In the genomic region with DNA sequence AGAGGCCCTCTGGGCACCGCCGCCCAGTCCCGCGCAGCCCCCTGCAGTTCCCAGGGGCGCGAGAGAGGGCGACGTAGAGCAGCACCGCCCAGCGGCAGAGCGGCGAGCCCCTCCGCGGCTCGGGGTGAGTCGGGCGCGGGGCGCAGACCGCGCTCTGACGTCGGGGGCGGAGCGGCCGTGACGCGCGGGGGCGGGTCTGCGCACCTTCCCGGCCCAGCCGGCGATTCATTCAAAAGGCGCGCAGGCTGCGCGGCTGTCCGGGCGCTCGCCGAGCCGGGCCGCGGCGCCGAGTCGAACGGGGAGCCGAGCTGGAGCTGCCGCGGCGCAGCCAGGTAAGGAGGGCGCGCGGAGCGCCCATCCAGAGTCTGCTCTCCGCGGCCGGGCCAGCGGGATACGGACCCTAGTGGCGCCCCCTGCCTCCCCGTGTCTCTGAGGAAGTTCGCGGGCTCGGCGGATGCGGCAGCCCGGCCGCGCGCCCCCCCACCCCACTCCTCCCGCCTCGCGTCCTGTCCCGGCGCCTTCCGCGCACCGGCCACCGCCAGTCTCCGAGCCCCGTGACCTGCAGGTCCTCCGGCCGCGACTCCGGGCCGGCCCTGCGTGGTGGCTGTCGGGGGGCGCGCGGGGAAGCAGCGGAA, we compare ENCODE assay signal across 1 cellular context.
TF ChIP-seq lines count a peak whose summit lies in the region.

A gene with protein sequence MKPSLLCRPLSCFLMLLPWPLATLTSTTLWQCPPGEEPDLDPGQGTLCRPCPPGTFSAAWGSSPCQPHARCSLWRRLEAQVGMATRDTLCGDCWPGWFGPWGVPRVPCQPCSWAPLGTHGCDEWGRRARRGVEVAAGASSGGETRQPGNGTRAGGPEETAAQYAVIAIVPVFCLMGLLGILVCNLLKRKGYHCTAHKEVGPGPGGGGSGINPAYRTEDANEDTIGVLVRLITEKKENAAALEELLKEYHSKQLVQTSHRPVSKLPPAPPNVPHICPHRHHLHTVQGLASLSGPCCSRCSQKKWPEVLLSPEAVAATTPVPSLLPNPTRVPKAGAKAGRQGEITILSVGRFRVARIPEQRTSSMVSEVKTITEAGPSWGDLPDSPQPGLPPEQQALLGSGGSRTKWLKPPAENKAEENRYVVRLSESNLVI (plus strand): TSS at position 232 of the 635 bp plus-strand sequence. CDS start 12,738 bp downstream, outside the sequence.

TF ChIP-seq in K562, 482 proteins besides CTCF, POLR2A, EP300 and RAD21 (continued from another document and continues in another):
- TF ChIP-seq, protein P1, sequence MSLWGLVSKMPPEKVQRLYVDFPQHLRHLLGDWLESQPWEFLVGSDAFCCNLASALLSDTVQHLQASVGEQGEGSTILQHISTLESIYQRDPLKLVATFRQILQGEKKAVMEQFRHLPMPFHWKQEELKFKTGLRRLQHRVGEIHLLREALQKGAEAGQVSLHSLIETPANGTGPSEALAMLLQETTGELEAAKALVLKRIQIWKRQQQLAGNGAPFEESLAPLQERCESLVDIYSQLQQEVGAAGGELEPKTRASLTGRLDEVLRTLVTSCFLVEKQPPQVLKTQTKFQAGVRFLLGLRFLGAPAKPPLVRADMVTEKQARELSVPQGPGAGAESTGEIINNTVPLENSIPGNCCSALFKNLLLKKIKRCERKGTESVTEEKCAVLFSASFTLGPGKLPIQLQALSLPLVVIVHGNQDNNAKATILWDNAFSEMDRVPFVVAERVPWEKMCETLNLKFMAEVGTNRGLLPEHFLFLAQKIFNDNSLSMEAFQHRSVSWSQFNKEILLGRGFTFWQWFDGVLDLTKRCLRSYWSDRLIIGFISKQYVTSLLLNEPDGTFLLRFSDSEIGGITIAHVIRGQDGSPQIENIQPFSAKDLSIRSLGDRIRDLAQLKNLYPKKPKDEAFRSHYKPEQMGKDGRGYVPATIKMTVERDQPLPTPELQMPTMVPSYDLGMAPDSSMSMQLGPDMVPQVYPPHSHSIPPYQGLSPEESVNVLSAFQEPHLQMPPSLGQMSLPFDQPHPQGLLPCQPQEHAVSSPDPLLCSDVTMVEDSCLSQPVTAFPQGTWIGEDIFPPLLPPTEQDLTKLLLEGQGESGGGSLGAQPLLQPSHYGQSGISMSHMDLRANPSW (CRISPR knock-in tag; IDR thresholded peaks at IDR 0.05), result no peak
- TF ChIP-seq LCOR (CRISPR knock-in tag; IDR thresholded peaks at IDR 0.05) (no peak), SP1 (CRISPR knock-in tag; IDR thresholded peaks at IDR 0.05) (peak; percentile 80), ZKSCAN3 (CRISPR knock-in tag; IDR thresholded peaks at IDR 0.05) (no peak), JUNB (CRISPR knock-in tag; conservative IDR thresholded peaks at IDR 0.05) (no peak), ZNF197 (CRISPR knock-in tag; IDR thresholded peaks at IDR 0.05; ENCODE audit: low read depth) (no peak), SETDB1 (IDR thresholded peaks at IDR 0.05; ENCODE audit: low read length) (no peak), FOS (IDR thresholded peaks at IDR 0.05; ENCODE audit: extremely low read depth, insufficient read length) (no peak), RBBP5 (IDR thresholded peaks at IDR 0.05; ENCODE audit: borderline replicate concordance, insufficient read depth, low read length, poor library complexity, severe bottlenecking) (peak; percentile 86), CHCHD3 (CRISPR knock-in tag; IDR thresholded peaks at IDR 0.05) (no peak), NR1H2 (CRISPR knock-in tag; IDR thresholded peaks at IDR 0.05) (no peak), PCBP1 (IDR thresholded peaks at IDR 0.05; ENCODE audit: low read depth, low read length, poor library complexity, severe bottlenecking) (peak; percentile 77), ZNF778 (CRISPR knock-in tag; IDR thresholded peaks at IDR 0.05) (no peak), SIN3B (IDR thresholded peaks at IDR 0.05; ENCODE audit: low read depth) (peak; percentile 73; the same call in 1 of the 2 replicates), ARNT (IDR thresholded peaks at IDR 0.05) (no peak), ZNF76 (CRISPR knock-in tag; IDR thresholded peaks at IDR 0.05; ENCODE audit: borderline replicate concordance) (no peak), POLR2AphosphoS5 (IDR thresholded peaks at IDR 0.05; ENCODE audit: control insufficient read depth, insufficient read depth, low read depth, low read length) (peak; percentile 88), BRCA1 (IDR thresholded peaks at IDR 0.05) (no peak), BRCA1 (CRISPR knock-in tag; IDR thresholded peaks at IDR 0.05) (no peak), SMARCA4 (IDR thresholded peaks at IDR 0.05) (no peak), ZNF282 (CRISPR knock-in tag; IDR thresholded peaks at IDR 0.05) (no peak), EZH2 (IDR thresholded peaks at IDR 0.05; ENCODE audit: borderline replicate concordance, low read depth, low read length) (no peak), SREBF1 (IDR thresholded peaks at IDR 0.05; ENCODE audit: borderline replicate concordance, low read depth, low read length) (no peak), ZSCAN32 (CRISPR knock-in tag; IDR thresholded peaks at IDR 0.05) (no peak), SMAD1 (IDR thresholded peaks at IDR 0.05; ENCODE audit: low read depth, low read length, partially characterized antibody) (no peak), PTTG1 (tag; IDR thresholded peaks at IDR 0.05; ENCODE audit: low read depth) (no peak), NR2C1 (IDR thresholded peaks at IDR 0.05) (no peak), NR2C1 (tag; IDR thresholded peaks at IDR 0.05) (no peak), NCOR1 (IDR thresholded peaks at IDR 0.05) (no peak; the same call in 1 of the 2 replicates), ZNF224 (CRISPR knock-in tag; IDR thresholded peaks at IDR 0.05) (no peak), COPS2 (conservative IDR thresholded peaks at IDR 0.05) (no peak), ZBTB17 (CRISPR knock-in tag; IDR thresholded peaks at IDR 0.05) (no peak), ZNF134 (CRISPR knock-in tag; conservative IDR thresholded peaks at IDR 0.05) (no peak)
- TF ChIP-seq, protein P2, sequence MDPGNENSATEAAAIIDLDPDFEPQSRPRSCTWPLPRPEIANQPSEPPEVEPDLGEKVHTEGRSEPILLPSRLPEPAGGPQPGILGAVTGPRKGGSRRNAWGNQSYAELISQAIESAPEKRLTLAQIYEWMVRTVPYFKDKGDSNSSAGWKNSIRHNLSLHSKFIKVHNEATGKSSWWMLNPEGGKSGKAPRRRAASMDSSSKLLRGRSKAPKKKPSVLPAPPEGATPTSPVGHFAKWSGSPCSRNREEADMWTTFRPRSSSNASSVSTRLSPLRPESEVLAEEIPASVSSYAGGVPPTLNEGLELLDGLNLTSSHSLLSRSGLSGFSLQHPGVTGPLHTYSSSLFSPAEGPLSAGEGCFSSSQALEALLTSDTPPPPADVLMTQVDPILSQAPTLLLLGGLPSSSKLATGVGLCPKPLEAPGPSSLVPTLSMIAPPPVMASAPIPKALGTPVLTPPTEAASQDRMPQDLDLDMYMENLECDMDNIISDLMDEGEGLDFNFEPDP (CRISPR knock-in tag; IDR thresholded peaks at IDR 0.05), result no peak
- TF ChIP-seq, protein P3, sequence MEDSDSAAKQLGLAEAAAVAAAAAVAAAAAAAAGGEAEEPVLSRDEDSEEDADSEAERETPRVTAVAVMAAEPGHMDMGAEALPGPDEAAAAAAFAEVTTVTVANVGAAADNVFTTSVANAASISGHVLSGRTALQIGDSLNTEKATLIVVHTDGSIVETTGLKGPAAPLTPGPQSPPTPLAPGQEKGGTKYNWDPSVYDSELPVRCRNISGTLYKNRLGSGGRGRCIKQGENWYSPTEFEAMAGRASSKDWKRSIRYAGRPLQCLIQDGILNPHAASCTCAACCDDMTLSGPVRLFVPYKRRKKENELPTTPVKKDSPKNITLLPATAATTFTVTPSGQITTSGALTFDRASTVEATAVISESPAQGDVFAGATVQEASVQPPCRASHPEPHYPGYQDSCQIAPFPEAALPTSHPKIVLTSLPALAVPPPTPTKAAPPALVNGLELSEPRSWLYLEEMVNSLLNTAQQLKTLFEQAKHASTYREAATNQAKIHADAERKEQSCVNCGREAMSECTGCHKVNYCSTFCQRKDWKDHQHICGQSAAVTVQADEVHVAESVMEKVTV (CRISPR knock-in tag; IDR thresholded peaks at IDR 0.05), result no peak
- TF ChIP-seq, protein P4, sequence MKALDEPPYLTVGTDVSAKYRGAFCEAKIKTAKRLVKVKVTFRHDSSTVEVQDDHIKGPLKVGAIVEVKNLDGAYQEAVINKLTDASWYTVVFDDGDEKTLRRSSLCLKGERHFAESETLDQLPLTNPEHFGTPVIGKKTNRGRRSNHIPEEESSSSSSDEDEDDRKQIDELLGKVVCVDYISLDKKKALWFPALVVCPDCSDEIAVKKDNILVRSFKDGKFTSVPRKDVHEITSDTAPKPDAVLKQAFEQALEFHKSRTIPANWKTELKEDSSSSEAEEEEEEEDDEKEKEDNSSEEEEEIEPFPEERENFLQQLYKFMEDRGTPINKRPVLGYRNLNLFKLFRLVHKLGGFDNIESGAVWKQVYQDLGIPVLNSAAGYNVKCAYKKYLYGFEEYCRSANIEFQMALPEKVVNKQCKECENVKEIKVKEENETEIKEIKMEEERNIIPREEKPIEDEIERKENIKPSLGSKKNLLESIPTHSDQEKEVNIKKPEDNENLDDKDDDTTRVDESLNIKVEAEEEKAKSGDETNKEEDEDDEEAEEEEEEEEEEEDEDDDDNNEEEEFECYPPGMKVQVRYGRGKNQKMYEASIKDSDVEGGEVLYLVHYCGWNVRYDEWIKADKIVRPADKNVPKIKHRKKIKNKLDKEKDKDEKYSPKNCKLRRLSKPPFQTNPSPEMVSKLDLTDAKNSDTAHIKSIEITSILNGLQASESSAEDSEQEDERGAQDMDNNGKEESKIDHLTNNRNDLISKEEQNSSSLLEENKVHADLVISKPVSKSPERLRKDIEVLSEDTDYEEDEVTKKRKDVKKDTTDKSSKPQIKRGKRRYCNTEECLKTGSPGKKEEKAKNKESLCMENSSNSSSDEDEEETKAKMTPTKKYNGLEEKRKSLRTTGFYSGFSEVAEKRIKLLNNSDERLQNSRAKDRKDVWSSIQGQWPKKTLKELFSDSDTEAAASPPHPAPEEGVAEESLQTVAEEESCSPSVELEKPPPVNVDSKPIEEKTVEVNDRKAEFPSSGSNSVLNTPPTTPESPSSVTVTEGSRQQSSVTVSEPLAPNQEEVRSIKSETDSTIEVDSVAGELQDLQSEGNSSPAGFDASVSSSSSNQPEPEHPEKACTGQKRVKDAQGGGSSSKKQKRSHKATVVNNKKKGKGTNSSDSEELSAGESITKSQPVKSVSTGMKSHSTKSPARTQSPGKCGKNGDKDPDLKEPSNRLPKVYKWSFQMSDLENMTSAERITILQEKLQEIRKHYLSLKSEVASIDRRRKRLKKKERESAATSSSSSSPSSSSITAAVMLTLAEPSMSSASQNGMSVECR (CRISPR knock-in tag; IDR thresholded peaks at IDR 0.05), result peak; percentile 50; the same call in 1 of the 2 replicates
- TF ChIP-seq, protein P5, sequence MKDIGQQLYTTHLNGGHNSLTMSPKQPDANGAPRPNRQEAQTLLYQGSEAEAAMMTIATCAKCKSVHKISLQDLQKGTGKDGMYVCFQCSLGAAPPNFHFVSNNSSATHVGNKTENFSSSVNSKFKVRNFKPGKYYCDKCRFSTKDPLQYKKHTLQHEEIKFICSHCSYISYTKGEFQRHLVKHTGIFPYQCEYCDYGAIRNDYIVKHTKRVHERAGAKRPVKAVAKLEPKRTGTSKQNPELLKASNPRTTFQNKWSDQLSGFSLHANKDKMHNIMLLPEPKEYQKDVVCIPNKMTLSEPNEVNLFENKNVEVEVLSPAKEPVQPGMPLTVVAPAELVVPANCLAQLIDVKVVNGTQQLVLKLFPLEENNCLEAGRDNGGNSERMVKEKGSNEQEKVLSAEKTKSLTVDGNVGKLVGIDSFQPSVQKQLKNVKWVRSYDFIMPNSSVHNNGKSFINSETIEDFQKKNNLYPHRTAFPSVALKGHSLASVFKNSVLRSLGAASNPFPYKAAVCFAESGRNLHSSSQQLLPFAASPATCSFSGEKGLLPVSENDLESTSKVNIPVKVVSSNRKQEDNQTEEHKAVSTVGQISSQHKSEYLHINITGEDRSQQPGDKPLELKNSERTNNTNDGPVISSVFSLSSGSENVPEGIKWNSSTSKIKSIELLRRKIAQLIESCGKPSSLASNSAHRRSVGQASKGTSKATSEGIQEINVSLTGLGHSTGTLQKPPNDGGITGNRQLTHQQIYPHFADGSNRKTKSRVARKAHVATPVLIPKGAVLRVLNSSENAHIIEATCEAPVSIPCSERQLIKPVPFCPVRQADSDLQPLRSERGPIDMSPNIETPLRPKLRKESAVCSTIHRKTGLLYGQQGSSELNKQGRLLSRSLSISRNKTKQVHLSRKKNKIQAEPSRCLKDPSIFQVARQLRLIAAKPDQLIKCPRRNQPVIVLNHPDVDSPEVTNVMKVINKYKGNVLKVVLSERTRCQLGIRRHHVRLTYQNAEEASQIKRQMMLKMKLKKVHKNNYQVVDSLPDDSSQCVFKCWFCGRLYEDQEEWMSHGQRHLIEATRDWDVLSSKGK (CRISPR knock-in tag; IDR thresholded peaks at IDR 0.05), result no peak
- TF ChIP-seq, protein P6, sequence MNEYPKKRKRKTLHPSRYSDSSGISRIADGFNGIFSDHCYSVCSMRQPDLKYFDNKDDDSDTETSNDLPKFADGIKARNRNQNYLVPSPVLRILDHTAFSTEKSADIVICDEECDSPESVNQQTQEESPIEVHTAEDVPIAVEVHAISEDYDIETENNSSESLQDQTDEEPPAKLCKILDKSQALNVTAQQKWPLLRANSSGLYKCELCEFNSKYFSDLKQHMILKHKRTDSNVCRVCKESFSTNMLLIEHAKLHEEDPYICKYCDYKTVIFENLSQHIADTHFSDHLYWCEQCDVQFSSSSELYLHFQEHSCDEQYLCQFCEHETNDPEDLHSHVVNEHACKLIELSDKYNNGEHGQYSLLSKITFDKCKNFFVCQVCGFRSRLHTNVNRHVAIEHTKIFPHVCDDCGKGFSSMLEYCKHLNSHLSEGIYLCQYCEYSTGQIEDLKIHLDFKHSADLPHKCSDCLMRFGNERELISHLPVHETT (CRISPR knock-in tag; conservative IDR thresholded peaks at IDR 0.05 in 1 of 2, IDR thresholded peaks at IDR 0.05 in 1 of 2), result no peak
- TF ChIP-seq, protein P7, sequence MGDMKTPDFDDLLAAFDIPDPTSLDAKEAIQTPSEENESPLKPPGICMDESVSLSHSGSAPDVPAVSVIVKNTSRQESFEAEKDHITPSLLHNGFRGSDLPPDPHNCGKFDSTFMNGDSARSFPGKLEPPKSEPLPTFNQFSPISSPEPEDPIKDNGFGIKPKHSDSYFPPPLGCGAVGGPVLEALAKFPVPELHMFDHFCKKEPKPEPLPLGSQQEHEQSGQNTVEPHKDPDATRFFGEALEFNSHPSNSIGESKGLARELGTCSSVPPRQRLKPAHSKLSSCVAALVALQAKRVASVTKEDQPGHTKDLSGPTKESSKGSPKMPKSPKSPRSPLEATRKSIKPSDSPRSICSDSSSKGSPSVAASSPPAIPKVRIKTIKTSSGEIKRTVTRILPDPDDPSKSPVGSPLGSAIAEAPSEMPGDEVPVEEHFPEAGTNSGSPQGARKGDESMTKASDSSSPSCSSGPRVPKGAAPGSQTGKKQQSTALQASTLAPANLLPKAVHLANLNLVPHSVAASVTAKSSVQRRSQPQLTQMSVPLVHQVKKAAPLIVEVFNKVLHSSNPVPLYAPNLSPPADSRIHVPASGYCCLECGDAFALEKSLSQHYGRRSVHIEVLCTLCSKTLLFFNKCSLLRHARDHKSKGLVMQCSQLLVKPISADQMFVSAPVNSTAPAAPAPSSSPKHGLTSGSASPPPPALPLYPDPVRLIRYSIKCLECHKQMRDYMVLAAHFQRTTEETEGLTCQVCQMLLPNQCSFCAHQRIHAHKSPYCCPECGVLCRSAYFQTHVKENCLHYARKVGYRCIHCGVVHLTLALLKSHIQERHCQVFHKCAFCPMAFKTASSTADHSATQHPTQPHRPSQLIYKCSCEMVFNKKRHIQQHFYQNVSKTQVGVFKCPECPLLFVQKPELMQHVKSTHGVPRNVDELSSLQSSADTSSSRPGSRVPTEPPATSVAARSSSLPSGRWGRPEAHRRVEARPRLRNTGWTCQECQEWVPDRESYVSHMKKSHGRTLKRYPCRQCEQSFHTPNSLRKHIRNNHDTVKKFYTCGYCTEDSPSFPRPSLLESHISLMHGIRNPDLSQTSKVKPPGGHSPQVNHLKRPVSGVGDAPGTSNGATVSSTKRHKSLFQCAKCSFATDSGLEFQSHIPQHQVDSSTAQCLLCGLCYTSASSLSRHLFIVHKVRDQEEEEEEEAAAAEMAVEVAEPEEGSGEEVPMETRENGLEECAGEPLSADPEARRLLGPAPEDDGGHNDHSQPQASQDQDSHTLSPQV (IDR thresholded peaks at IDR 0.05), result 0 out of 2 replicates have a peak, but pooled peaks have one; percentile 51
